ENCODE assay signal across 8 cellular contexts in genomic region chrX:65596270-65596669, GRCh38.
A peak's percentile ranks its signal among the peaks of the same experiment; 100 is the strongest.
DNase-seq lines count a peak whose midpoint lies in the region; ATAC-seq and TF ChIP-seq lines count a peak whose summit lies in the region.

No MANE protein-coding gene starts in this region.

- DNase-seq in AG09309 (ENCODE audit: low read depth), result peak; percentile 13
- peak; percentile 52 for DNase-seq in HPDE6-E6E7 (ENCODE audit: extremely low spot score)
- DNase-seq in activated CD4-positive, alpha-beta T cell treated with anti-CD3 and anti-CD28 coated beads, Interleukin-2, amount 50 U/mL, for 48 hours, result peak; percentile 32 to 50
- DNase-seq in epithelial cell of esophagus (ENCODE audit: low read depth), result peak; percentile 68
- DNase-seq in renal cortical epithelial cell (ENCODE audit: low read depth), result peak; percentile 58
- DNase-seq in ACHN, result no peak
- no peak for DNase-seq in globus pallidus (ENCODE audit: low spot score)

- no peak overlapping the region for H3K4me3 ChIP-seq in AG09309 (ENCODE audit: control insufficient read depth, low read depth, low read length)
- no peak overlapping the region for H3K4me3 ChIP-seq in epithelial cell of esophagus (ENCODE audit: low read length)

- TF ChIP-seq CTCF in AG09309 (IDR thresholded peaks at IDR 0.05; ENCODE audit: control insufficient read depth, insufficient read depth, low read depth, low read length, missing control alignments) (no peak), epithelial cell of esophagus (IDR thresholded peaks at IDR 0.05; ENCODE audit: insufficient read depth, low read depth, low read length, missing control alignments) (no peak)

- in situ Hi-C loops in ACHN (cut with HindIII; ENCODE audit: low pct_ligation_motif_present, low pct_unique_long_range_greater_than_20kb, low sequenced_read_pairs), result no loop called here

- peak; percentile 73 for ATAC-seq in GM21367 (IDR thresholded peaks at IDR 0.05; ENCODE audit: unreplicated experiment)

Comparison
In these comparisons a context has a peak if more than half of its experiments do, and no peak if none do; other contexts are left out.
1. DNase-seq: peak in AG09309 (single experiment), HPDE6-E6E7 (single experiment), activated CD4-positive, alpha-beta T cell treated with anti-CD3 and anti-CD28 coated beads, Interleukin-2, amount 50 U/mL, for 48 hours (2 of 2), epithelial cell of esophagus (single experiment) and renal cortical epithelial cell (single experiment); none in ACHN (single experiment) and globus pallidus (single experiment).